ENCODE assay signal across 22 cellular contexts in the genomic region with DNA sequence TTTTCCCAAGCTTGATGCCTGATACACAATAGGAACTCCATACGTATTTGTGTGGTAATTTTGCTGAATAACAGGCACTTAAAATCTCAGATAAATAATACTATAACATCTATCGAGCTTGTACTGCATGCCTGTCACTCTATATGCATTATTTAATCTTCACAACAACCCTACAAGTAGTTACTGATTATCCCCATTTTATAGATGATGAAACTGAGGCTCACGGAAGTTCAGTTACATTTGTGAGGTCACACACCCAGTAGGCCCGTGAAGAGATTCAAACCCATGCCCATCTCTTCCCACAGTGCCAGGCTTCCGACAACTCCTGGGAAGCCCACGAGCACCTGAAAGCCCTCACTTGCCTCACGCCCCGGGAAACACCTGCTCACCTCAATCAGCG.
"Had no signal": no experiment of that assay in that cellular context is flagged by ENCODE, and none has a peak within 500 bp of the region (broad histone marks: within the 10 kb centered on the region; RNA-seq: fewer than 3 reads in every experiment).

No MANE protein-coding gene starts in this region.

- DNase-seq: activated CD4-positive, alpha-beta memory T cell treated with anti-CD3 and anti-CD28 coated beads for 36 hours; activated CD4-positive, alpha-beta T cell treated with anti-CD3 and anti-CD28 coated beads, Interleukin-2, amount 10 ng/mL, durations not matched to agents 24 days and 14 days; activated naive CD4-positive, alpha-beta T cell treated with Interleukin-2 at 50 U/mL for 16 hours; activated T-cell treated with anti-CD3 and anti-CD28 coated beads, Interleukin-2, amount 50 U/mL, for 72 hours; cerebellar nuclear complex; colonic mucosa; effector CD8-positive, alpha-beta T cell; left ventricle myocardium inferior; mucosa of descending colon; nephron progenitor cell; stimulated activated CD4-positive, alpha-beta T cell treated with anti-CD3 and anti-CD28 coated beads, Interleukin-4, amount 100 ng/mL, for 24 hours; stimulated activated naive B cell treated with anti-CD40 and anti-IgM and Interleukin-4, amounts not matched to agents 10 μg/mL and 1 μg/mL and 100 μg/mL, for 72 hours; stomach; T-helper 1 cell; tibial artery; upper lobe of right lung had no signal

- H3K27ac Mint-ChIP-seq: activated CD4-positive, alpha-beta T cell treated with anti-CD3 and anti-CD28 coated beads, Interleukin-2, amount 10 ng/mL, durations not matched to agents 24 days and 14 days; activated T-cell treated with anti-CD3 and anti-CD28 coated beads, Interleukin-2, amount 50 U/mL, for 72 hours; nephron progenitor cell had no signal

- H3K27me3 ChIP-seq: colonic mucosa, neutrophil, stomach, tibial artery, upper lobe of right lung had no signal

- H3K36me3 ChIP-seq: colonic mucosa had no signal

- H3K27me3 Mint-ChIP-seq: activated CD4-positive, alpha-beta memory T cell treated with anti-CD3 and anti-CD28 coated beads for 36 hours; activated CD4-positive, alpha-beta T cell treated with anti-CD3 and anti-CD28 coated beads, Interleukin-2, amount 10 ng/mL, durations not matched to agents 24 days and 14 days; stimulated activated naive B cell treated with anti-CD40 and anti-IgM and Interleukin-4, amounts not matched to agents 10 μg/mL and 1 μg/mL and 100 μg/mL, for 72 hours had no signal

- H3K27ac ChIP-seq: colonic mucosa, neutrophil, tibial artery, upper lobe of right lung, VCaP had no signal

- H3K4me3 ChIP-seq: colonic mucosa, left ventricle myocardium inferior, lung, mucosa of descending colon, skin epidermis, stomach, tibial artery, upper lobe of right lung had no signal

- H3K4me1 Mint-ChIP-seq: activated CD4-positive, alpha-beta T cell treated with anti-CD3 and anti-CD28 coated beads, Interleukin-2, amount 10 ng/mL, durations not matched to agents 24 days and 14 days had no signal

- H3K4me3 Mint-ChIP-seq: activated CD4-positive, alpha-beta memory T cell treated with anti-CD3 and anti-CD28 coated beads for 36 hours; activated CD4-positive, alpha-beta T cell treated with anti-CD3 and anti-CD28 coated beads, Interleukin-2, amount 10 ng/mL, durations not matched to agents 24 days and 14 days; activated T-cell treated with anti-CD3 and anti-CD28 coated beads, Interleukin-2, amount 50 U/mL, for 72 hours; nephron progenitor cell; stimulated activated naive B cell treated with anti-CD40 and anti-IgM and Interleukin-4, amounts not matched to agents 10 μg/mL and 1 μg/mL and 100 μg/mL, for 72 hours had no signal

- H3K9me3 Mint-ChIP-seq: activated CD4-positive, alpha-beta memory T cell treated with anti-CD3 and anti-CD28 coated beads for 36 hours; activated CD4-positive, alpha-beta T cell treated with anti-CD3 and anti-CD28 coated beads, Interleukin-2, amount 10 ng/mL, durations not matched to agents 24 days and 14 days; activated T-cell treated with anti-CD3 and anti-CD28 coated beads, Interleukin-2, amount 50 U/mL, for 72 hours; nephron progenitor cell; stimulated activated naive B cell treated with anti-CD40 and anti-IgM and Interleukin-4, amounts not matched to agents 10 μg/mL and 1 μg/mL and 100 μg/mL, for 72 hours had no signal

- ATAC-seq: activated CD4-positive, CD25-positive, alpha-beta regulatory T cell treated with anti-CD3 and anti-CD28 coated beads, Interleukin-2, amount 50 U/mL, for 24 hours; activated T-cell treated with anti-CD3 and anti-CD28 coated beads, Interleukin-2, amount 50 U/mL, for 72 hours; mucosa of descending colon; sciatic nerve; stimulated activated naive B cell treated with anti-CD40 and anti-IgM and Interleukin-4, amounts not matched to agents 10 μg/mL and 1 μg/mL and 100 μg/mL, for 72 hours; upper lobe of right lung had no signal

- H3K9me3 ChIP-seq: colonic mucosa, left ventricle myocardium inferior, mucosa of descending colon, neutrophil, stomach, tibial artery, upper lobe of right lung had no signal

- H3K4me1 ChIP-seq: colonic mucosa, upper lobe of right lung had no signal
